Comparison of ENCODE assay signal across 11 cellular contexts in genomic region chr4:152102184-152103000, GRCh38.
DNase-seq lines count a peak whose midpoint lies in the region; ATAC-seq and TF ChIP-seq lines count a peak whose summit lies in the region.
"Had no signal": no experiment of that assay in that cellular context is flagged by ENCODE, and none has a peak within 500 bp of the region (broad histone marks: within the 10 kb centered on the region; RNA-seq: fewer than 3 reads in every experiment).

No MANE protein-coding gene starts in this region.

- H3K36me3 ChIP-seq in smooth muscle cell (ENCODE audit: low read depth): no peaks in the 10 kb centered on the region
- H3K36me3 ChIP-seq in brain microvascular endothelial cell (replicated peaks): no peaks in the 10 kb centered on the region
- H3K36me3 ChIP-seq: WERI-Rb-1 had no signal

- H3K79me2 ChIP-seq in smooth muscle cell (ENCODE audit: low read depth): no peaks in the 10 kb centered on the region

- CTCF ChIA-PET in T-cell (lab: Charles Lee): interaction anchor here (0.6 to 0.8 kb wide), 3 partner anchors 30 to 429 kb away, joined by 3 read pairs; no protein-coding TSS in a partner anchor

- peak overlapping the region; percentile 2 for H3K4me2 ChIP-seq in smooth muscle cell

- ATAC-seq in T-cell (replicated peaks in 1 of 4) (no peak), HG03045 (IDR thresholded peaks at IDR 0.05; ENCODE audit: unreplicated experiment) (no peak)
- ATAC-seq: GM12878 had no signal

- peak overlapping the region; percentile 100 for H3K27ac Mint-ChIP-seq in T-helper 2 cell treated with Interferon-gamma antibody and Interleukin-4, amounts not matched to agents 5 μg/mL and 100 μg/mL, for 36 hours
- H3K27ac Mint-ChIP-seq in T-cell: peak overlapping the region; percentile 98 to 99

- H3K27ac ChIP-seq in epithelial cell of prostate (peak overlapping the region; percentile 76), smooth muscle cell (ENCODE audit: low read depth) (peak overlapping the region; percentile 47), brain microvascular endothelial cell (no peak overlapping the region)
- H3K27ac ChIP-seq: WERI-Rb-1 had no signal

- TF ChIP-seq CTCF in smooth muscle cell (IDR thresholded peaks at IDR 0.05; ENCODE audit: borderline replicate concordance, insufficient read depth, poor library complexity, severe bottlenecking) (no peak), brain microvascular endothelial cell (IDR thresholded peaks at IDR 0.05; ENCODE audit: low read depth, low read length, missing control alignments) (no peak)

- POLR2A ChIA-PET in T-cell (lab: Charles Lee): interaction anchor here (0.6 to 1.1 kb wide), 4 partner anchors 9 to 356 kb away, joined by 3 to 8 read pairs (median 5); no protein-coding TSS in a partner anchor

- DNase-seq in T-helper 2 cell treated with Interferon-gamma antibody and Interleukin-4, amounts not matched to agents 5 μg/mL and 100 μg/mL, for 36 hours (ENCODE audit: low spot score): no peak
- DNase-seq in T-helper 2 cell: no peak
- no peak for DNase-seq in T-cell
- peak; percentile 24 for DNase-seq in epithelial cell of prostate (ENCODE audit: low read depth, low spot score)
- no peak for DNase-seq in smooth muscle cell (lab: John Stamatoyannopoulos, UW; ENCODE audit: unreplicated experiment)
- no peak for DNase-seq in brain microvascular endothelial cell
- DNase-seq in MV-4-11 (lab: John Stamatoyannopoulos, UW): no peak
- DNase-seq: retina, WERI-Rb-1 had no signal

- H3K36me3 Mint-ChIP-seq in T-helper 2 cell treated with Interferon-gamma antibody and Interleukin-4, amounts not matched to agents 5 μg/mL and 100 μg/mL, for 36 hours (ENCODE audit: low read depth): peaks cover 34% of the 10 kb centered on the region
- H3K36me3 Mint-ChIP-seq in T-cell: peaks cover 36% of the 10 kb centered on the region

- H3K4me1 ChIP-seq in smooth muscle cell (ENCODE audit: low read depth): no peaks in the 10 kb centered on the region

- peaks cover 27% of the 10 kb centered on the region for H3K9me3 Mint-ChIP-seq in T-helper 2 cell treated with Interferon-gamma antibody and Interleukin-4, amounts not matched to agents 5 μg/mL and 100 μg/mL, for 36 hours
- H3K9me3 Mint-ChIP-seq in T-cell: peaks cover 0 to 3% (median 0%) of the 10 kb centered on the region in 3 donors

- H3K9me3 ChIP-seq in smooth muscle cell (replicated peaks; ENCODE audit: low read depth): no peaks in the 10 kb centered on the region

- peaks cover 60% of the 10 kb centered on the region for H3K4me1 Mint-ChIP-seq in T-helper 2 cell treated with Interferon-gamma antibody and Interleukin-4, amounts not matched to agents 5 μg/mL and 100 μg/mL, for 36 hours (ENCODE audit: low read depth)
- peaks cover 94 to 96% (median 95%) of the 10 kb centered on the region in 3 donors for H3K4me1 Mint-ChIP-seq in T-cell

- H3K4me3 ChIP-seq in smooth muscle cell (no peak overlapping the region), brain microvascular endothelial cell (ENCODE audit: low read depth, low read length) (no peak overlapping the region)
- H3K4me3 ChIP-seq: GM12878 had no signal

- H2AFZ ChIP-seq in smooth muscle cell (ENCODE audit: low read depth): no peak overlapping the region

- H3K9ac ChIP-seq in smooth muscle cell (ENCODE audit: low read depth): peak overlapping the region; percentile 44

- peak overlapping the region; percentile 87 for H3K4me3 Mint-ChIP-seq in T-helper 2 cell treated with Interferon-gamma antibody and Interleukin-4, amounts not matched to agents 5 μg/mL and 100 μg/mL, for 36 hours
- H3K4me3 Mint-ChIP-seq in T-cell: peak overlapping the region; percentile 77 to 84 (median 78)

- H4K20me1 ChIP-seq in smooth muscle cell (ENCODE audit: low read depth): no peaks in the 10 kb centered on the region

- H3F3A ChIP-seq in smooth muscle cell (ENCODE audit: low read depth): no peaks in the 10 kb centered on the region

- no peaks in the 10 kb centered on the region for H3K27me3 ChIP-seq in smooth muscle cell (ENCODE audit: low read depth)
- H3K27me3 ChIP-seq in brain microvascular endothelial cell (replicated peaks): no peaks in the 10 kb centered on the region

- 41% methylated on average over 7 of the region's 7 CpGs for WGBS in smooth muscle cell (ENCODE audit: low lambda C conversion rate)

- in situ Hi-C loops in brain microvascular endothelial cell (cut with HindIII; ENCODE audit: low pct_ligation_motif_present, low sequenced_read_pairs): no loop called here

- no peaks in the 10 kb centered on the region for H3K27me3 Mint-ChIP-seq in T-helper 2 cell treated with Interferon-gamma antibody and Interleukin-4, amounts not matched to agents 5 μg/mL and 100 μg/mL, for 36 hours (ENCODE audit: low read depth)
- H3K27me3 Mint-ChIP-seq in T-cell: no peaks in the 10 kb centered on the region
